Comparison of ENCODE assay signal across 8 cellular contexts in genomic region chrX:7088968-7089615, GRCh38.
DNase-seq lines count a peak whose midpoint lies in the region; ATAC-seq and TF ChIP-seq lines count a peak whose summit lies in the region.

No MANE protein-coding gene starts in this region.

- H3K27ac Mint-ChIP-seq in activated naive CD4-positive, alpha-beta T cell treated with anti-CD3 and anti-CD28 coated beads, Interleukin-2, amount 50 U/mL, for 24 hours, result no peak overlapping the region

- H3K4me3 Mint-ChIP-seq in activated naive CD4-positive, alpha-beta T cell treated with anti-CD3 and anti-CD28 coated beads, Interleukin-2, amount 50 U/mL, for 24 hours, result peak overlapping the region; percentile 49

- no peak for TF ChIP-seq CTCF in foreskin fibroblast (IDR thresholded peaks at IDR 0.05; ENCODE audit: low read depth, low read length)

- H3K36me3 Mint-ChIP-seq in activated naive CD4-positive, alpha-beta T cell treated with anti-CD3 and anti-CD28 coated beads, Interleukin-2, amount 50 U/mL, for 24 hours, result no peaks in the 10 kb centered on the region

- peaks cover 50% of the 10 kb centered on the region for H3K4me1 Mint-ChIP-seq in activated naive CD4-positive, alpha-beta T cell treated with anti-CD3 and anti-CD28 coated beads, Interleukin-2, amount 50 U/mL, for 24 hours

- H3K9me3 Mint-ChIP-seq in activated naive CD4-positive, alpha-beta T cell treated with anti-CD3 and anti-CD28 coated beads, Interleukin-2, amount 50 U/mL, for 24 hours, result no peaks in the 10 kb centered on the region

- no peak overlapping the region for H3K4me3 ChIP-seq in foreskin fibroblast (ENCODE audit: low read depth in 1 of 2, low read length in 2 of 2)

- peak; percentile 15 to 71 (median 30) for DNase-seq in stimulated activated naive CD4-positive, alpha-beta T cell (lab: John Stamatoyannopoulos, UW)
- DNase-seq in stimulated activated naive CD4-positive, alpha-beta T cell treated with Interleukin-2 at 50 U/mL for 16 hours (lab: John Stamatoyannopoulos, UW), result no peak
- peak; percentile 14 to 58 for DNase-seq in stimulated activated CD4-positive, alpha-beta T cell treated with anti-CD3 and anti-CD28 coated beads, Interleukin-4, amount 100 ng/mL, for 4 hours
- DNase-seq in GOT3 (lab: John Stamatoyannopoulos, UW), result no peak
- DNase-seq in foreskin fibroblast, result no peak
- no peak for DNase-seq in cerebellar nuclear complex (lab: John Stamatoyannopoulos, UW)

- ATAC-seq in HG03520 (IDR thresholded peaks at IDR 0.05; ENCODE audit: unreplicated experiment), result peak; percentile 35

- no peaks in the 10 kb centered on the region for H3K27me3 Mint-ChIP-seq in activated naive CD4-positive, alpha-beta T cell treated with anti-CD3 and anti-CD28 coated beads, Interleukin-2, amount 50 U/mL, for 24 hours

Comparison
In these comparisons a context has a peak if more than half of its experiments do, and no peak if none do; other contexts are left out.
1. DNase-seq: peak in stimulated activated naive CD4-positive, alpha-beta T cell (6 of 6) and stimulated activated CD4-positive, alpha-beta T cell treated with anti-CD3 and anti-CD28 coated beads, Interleukin-4, amount 100 ng/mL, for 4 hours (2 of 2); none in stimulated activated naive CD4-positive, alpha-beta T cell treated with Interleukin-2 at 50 U/mL for 16 hours (single experiment), GOT3 (single experiment), foreskin fibroblast (0 of 2) and cerebellar nuclear complex (0 of 2).